ENCODE assay signal across 1 cellular context in the genomic region with DNA sequence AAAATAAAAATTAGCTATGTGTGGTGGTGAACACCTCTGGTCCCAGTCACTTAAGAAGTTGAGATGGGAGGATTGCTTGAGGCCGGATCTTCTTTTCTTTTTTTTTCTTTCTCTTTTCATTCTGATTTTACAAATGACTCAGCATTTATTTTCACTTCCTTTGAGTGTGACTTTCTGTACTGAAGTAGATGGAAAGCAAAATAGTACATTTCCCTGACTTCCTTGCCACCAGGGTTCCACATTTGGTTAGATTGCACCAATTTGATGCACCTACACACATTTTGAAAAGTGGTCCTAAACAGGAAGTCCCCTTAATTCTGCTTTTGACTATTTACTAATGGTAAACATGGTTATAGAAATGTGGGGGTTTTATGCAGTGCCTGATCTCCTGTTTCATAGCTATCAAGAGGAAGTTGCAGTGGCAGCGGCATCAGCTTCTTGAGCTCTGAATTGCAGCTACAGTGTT.
TF ChIP-seq lines count a peak whose summit lies in the region.

No MANE protein-coding gene starts in this region.

TF ChIP-seq in GM23338, 12 proteins besides CTCF, POLR2A, EP300 and RAD21 (continued from another document):
- TF ChIP-seq, protein P1, sequence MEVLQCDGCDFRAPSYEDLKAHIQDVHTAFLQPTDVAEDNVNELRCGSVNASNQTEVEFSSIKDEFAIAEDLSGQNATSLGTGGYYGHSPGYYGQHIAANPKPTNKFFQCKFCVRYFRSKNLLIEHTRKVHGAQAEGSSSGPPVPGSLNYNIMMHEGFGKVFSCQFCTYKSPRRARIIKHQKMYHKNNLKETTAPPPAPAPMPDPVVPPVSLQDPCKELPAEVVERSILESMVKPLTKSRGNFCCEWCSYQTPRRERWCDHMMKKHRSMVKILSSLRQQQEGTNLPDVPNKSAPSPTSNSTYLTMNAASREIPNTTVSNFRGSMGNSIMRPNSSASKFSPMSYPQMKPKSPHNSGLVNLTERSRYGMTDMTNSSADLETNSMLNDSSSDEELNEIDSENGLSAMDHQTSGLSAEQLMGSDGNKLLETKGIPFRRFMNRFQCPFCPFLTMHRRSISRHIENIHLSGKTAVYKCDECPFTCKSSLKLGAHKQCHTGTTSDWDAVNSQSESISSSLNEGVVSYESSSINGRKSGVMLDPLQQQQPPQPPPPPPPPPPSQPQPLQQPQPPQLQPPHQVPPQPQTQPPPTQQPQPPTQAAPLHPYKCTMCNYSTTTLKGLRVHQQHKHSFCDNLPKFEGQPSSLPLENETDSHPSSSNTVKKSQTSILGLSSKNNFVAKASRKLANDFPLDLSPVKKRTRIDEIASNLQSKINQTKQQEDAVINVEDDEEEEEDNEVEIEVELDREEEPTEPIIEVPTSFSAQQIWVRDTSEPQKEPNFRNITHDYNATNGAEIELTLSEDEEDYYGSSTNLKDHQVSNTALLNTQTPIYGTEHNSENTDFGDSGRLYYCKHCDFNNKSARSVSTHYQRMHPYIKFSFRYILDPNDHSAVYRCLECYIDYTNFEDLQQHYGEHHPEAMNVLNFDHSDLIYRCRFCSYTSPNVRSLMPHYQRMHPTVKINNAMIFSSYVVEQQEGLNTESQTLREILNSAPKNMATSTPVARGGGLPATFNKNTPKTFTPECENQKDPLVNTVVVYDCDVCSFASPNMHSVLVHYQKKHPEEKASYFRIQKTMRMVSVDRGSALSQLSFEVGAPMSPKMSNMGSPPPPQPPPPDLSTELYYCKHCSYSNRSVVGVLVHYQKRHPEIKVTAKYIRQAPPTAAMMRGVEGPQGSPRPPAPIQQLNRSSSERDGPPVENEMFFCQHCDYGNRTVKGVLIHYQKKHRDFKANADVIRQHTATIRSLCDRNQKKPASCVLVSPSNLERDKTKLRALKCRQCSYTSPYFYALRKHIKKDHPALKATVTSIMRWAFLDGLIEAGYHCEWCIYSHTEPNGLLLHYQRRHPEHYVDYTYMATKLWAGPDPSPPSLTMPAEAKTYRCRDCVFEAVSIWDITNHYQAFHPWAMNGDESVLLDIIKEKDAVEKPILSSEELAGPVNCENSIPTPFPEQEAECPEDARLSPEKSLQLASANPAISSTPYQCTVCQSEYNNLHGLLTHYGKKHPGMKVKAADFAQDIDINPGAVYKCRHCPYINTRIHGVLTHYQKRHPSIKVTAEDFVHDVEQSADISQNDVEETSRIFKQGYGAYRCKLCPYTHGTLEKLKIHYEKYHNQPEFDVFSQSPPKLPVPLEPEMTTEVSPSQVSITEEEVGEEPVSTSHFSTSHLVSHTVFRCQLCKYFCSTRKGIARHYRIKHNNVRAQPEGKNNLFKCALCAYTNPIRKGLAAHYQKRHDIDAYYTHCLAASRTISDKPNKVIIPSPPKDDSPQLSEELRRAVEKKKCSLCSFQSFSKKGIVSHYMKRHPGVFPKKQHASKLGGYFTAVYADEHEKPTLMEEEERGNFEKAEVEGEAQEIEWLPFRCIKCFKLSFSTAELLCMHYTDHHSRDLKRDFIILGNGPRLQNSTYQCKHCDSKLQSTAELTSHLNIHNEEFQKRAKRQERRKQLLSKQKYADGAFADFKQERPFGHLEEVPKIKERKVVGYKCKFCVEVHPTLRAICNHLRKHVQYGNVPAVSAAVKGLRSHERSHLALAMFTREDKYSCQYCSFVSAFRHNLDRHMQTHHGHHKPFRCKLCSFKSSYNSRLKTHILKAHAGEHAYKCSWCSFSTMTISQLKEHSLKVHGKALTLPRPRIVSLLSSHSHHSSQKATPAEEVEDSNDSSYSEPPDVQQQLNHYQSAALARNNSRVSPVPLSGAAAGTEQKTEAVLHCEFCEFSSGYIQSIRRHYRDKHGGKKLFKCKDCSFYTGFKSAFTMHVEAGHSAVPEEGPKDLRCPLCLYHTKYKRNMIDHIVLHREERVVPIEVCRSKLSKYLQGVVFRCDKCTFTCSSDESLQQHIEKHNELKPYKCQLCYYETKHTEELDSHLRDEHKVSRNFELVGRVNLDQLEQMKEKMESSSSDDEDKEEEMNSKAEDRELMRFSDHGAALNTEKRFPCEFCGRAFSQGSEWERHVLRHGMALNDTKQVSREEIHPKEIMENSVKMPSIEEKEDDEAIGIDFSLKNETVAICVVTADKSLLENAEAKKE (CRISPR knock-in tag; IDR thresholded peaks at IDR 0.05): no peak
- no peak for TF ChIP-seq POLR2AphosphoS5 (IDR thresholded peaks at IDR 0.05; ENCODE audit: low read depth)
- no peak for TF ChIP-seq EZH2 (IDR thresholded peaks at IDR 0.05; ENCODE audit: low read depth, unreplicated experiment)
- no peak for TF ChIP-seq STAT1 (IDR thresholded peaks at IDR 0.05; ENCODE audit: unreplicated experiment)
- TF ChIP-seq ZNF331 (CRISPR knock-in tag; IDR thresholded peaks at IDR 0.05; ENCODE audit: low read depth): no peak
- TF ChIP-seq, protein P2, sequence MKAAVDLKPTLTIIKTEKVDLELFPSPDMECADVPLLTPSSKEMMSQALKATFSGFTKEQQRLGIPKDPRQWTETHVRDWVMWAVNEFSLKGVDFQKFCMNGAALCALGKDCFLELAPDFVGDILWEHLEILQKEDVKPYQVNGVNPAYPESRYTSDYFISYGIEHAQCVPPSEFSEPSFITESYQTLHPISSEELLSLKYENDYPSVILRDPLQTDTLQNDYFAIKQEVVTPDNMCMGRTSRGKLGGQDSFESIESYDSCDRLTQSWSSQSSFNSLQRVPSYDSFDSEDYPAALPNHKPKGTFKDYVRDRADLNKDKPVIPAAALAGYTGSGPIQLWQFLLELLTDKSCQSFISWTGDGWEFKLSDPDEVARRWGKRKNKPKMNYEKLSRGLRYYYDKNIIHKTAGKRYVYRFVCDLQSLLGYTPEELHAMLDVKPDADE (IDR thresholded peaks at IDR 0.05): no peak
- no peak for TF ChIP-seq ZNF114 (CRISPR knock-in tag; IDR thresholded peaks at IDR 0.05)
